1 cellular context compared by ENCODE assay signal in the genomic region with DNA sequence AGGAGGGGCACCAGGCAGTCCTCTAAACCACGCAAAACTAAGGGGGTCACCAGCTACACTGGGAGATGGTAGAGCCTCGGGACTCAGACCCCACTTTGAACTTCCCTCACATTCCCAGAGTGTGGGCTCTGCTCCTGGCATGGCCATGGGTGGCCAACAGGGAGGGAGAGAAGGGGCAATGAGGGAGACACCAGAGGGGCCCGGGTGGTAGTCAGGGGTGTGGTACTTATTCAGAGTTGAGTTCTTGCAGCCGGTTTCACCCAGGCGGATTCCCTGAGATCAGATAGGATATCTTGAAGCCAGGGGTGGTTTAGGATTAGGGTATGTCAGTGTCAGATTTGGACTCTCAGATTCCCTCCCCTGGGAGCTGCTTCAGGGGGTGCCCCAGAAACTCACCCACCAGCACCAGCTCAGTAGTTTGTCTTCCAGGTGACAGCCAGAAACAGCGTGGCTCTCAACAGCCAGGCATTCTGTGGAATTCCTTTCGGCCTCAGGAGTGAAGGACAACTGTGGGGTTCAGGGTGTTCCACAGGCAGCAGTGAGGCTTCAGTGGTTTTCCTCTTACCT.
TF ChIP-seq lines count a peak whose summit lies in the region.

No MANE protein-coding gene starts in this region.

TF ChIP-seq in GM12891, 5 proteins besides CTCF, POLR2A, EP300 and RAD21 (continued from another document):
- TF ChIP-seq PAX5 (IDR thresholded peaks at IDR 0.05; ENCODE audit: insufficient read depth, low read length, severe bottlenecking) (no peak), SPI1 (IDR thresholded peaks at IDR 0.05; ENCODE audit: low read depth, low read length) (no peak)
